In genomic region chr6:82227770-82228169, GRCh38 we compare ENCODE assay signal across 14 cellular contexts. TPM values are rescaled to one million over a fixed set of nuclear protein-coding genes. Genes with fewer than 3 reads are reported as not detected.
A peak's percentile ranks its signal among the peaks of the same experiment; 100 is the strongest.
DNase-seq lines count a peak whose midpoint lies in the region; ATAC-seq and TF ChIP-seq lines count a peak whose summit lies in the region.
"Had no signal": no experiment of that assay in that cellular context is flagged by ENCODE, and none has a peak within 500 bp of the region (broad histone marks: within the 10 kb centered on the region; RNA-seq: fewer than 3 reads in every experiment).

No MANE protein-coding gene starts in this region.

- no peaks in the 10 kb centered on the region for H3K9me3 ChIP-seq in OCI-LY7 (ENCODE audit: low read length)
- H3K9me3 ChIP-seq: gastrocnemius medialis had no signal

- H3K36me3 ChIP-seq in OCI-LY7 (ENCODE audit: insufficient read depth, low read length), result peaks cover 81% of the 10 kb centered on the region

- H3K4me3 ChIP-seq in OCI-LY7 (ENCODE audit: low read depth, low read length, poor library complexity, severe bottlenecking), result peak overlapping the region; percentile 8
- H3K4me3 ChIP-seq: gastrocnemius medialis had no signal

- no peaks in the 10 kb centered on the region for H3K79me2 ChIP-seq in OCI-LY7 (ENCODE audit: insufficient read depth, low read depth, low read length)

- H3K9me2 ChIP-seq in OCI-LY7 (ENCODE audit: insufficient read depth, low read length), result no peaks in the 10 kb centered on the region

- H3K27ac ChIP-seq in OCI-LY7 (ENCODE audit: low read depth, low read length, poor library complexity, severe bottlenecking) (peak overlapping the region; percentile 63), foreskin keratinocyte (no peak overlapping the region)
- H3K27ac ChIP-seq: gastrocnemius medialis had no signal

- DNase-seq in OCI-LY7 (ENCODE audit: low spot score) (peak; percentile 59), foreskin keratinocyte (no peak), SHP77 treated with DMSO at 0.1 percent for 48 hours (lab: John Stamatoyannopoulos, UW) (no peak), NCI-H2029 treated with DMSO at 0.1 percent for 48 hours (lab: John Stamatoyannopoulos, UW) (no peak)
- DNase-seq in stimulated activated CD4-positive, alpha-beta T cell treated with anti-CD3 and anti-CD28 coated beads, Interleukin-15, amount 100 ng/mL, for 24 hours, result no peak
- DNase-seq: activated CD8-positive, alpha-beta memory T cell treated with anti-CD3 and anti-CD28 coated beads for 24 hours; gastrocnemius medialis; H9; midbrain; NCI-H1105 treated with DMSO at 0.1 percent for 48 hours had no signal

- ATAC-seq in GM18502 (IDR thresholded peaks at IDR 0.05; ENCODE audit: poor library complexity, unreplicated experiment) (peak; percentile 99), GM19467 (IDR thresholded peaks at IDR 0.05; ENCODE audit: unreplicated experiment) (peak; percentile 92), HG03045 (IDR thresholded peaks at IDR 0.05; ENCODE audit: unreplicated experiment) (peak; percentile 81), foreskin keratinocyte (no peak)
- ATAC-seq: gastrocnemius medialis; stimulated activated effector memory CD8-positive, alpha-beta T cell treated with anti-CD3 and anti-CD28 coated beads, Interleukin-12 subunit alpha, Interleukin-12 subunit beta, amount 100 ng/mL, for 72 hours had no signal

- H3K4me2 ChIP-seq in OCI-LY7 (ENCODE audit: low read length), result peak overlapping the region; percentile 51

- intact Hi-C loops in OCI-LY7 (cut with micrococcal nuclease; ENCODE audit: unreplicated experiment), result no loop called here

- H3K27me3 ChIP-seq in foreskin keratinocyte, result no peaks in the 10 kb centered on the region
- H3K27me3 ChIP-seq: gastrocnemius medialis had no signal

- peaks cover 20% of the 10 kb centered on the region for H3K4me1 ChIP-seq in OCI-LY7 (ENCODE audit: insufficient read depth, low read length, poor library complexity, severe bottlenecking)
- no peaks in the 10 kb centered on the region for H3K4me1 ChIP-seq in foreskin keratinocyte
- H3K4me1 ChIP-seq: gastrocnemius medialis had no signal

- H2AFZ ChIP-seq in OCI-LY7 (ENCODE audit: low read length), result no peak overlapping the region

- no peaks in the 10 kb centered on the region for H4K20me1 ChIP-seq in OCI-LY7 (ENCODE audit: insufficient read depth, low read length)

- CTCF ChIA-PET in OCI-LY7 (lab: Charles Lee; ENCODE audit: unreplicated experiment), result no interaction called here

- POLR2A ChIA-PET in OCI-LY7 (lab: Charles Lee), result interaction anchor here (0.6 to 1.3 kb wide), 6 partner anchors 9 to 529 kb away, joined by 3 to 6 read pairs (median 4); no protein-coding TSS in a partner anchor

- TSS peak; percentile 45 for BruUV-seq in OCI-LY7 (replicated peaks; lab: Mats Ljungman, UMichigan)

- TF ChIP-seq CTCF in OCI-LY7 (conservative IDR thresholded peaks at IDR 0.05; ENCODE audit: low read length), result no peak
- no peak for TF ChIP-seq CTCF in foreskin keratinocyte (conservative IDR thresholded peaks at IDR 0.05)

RNA-seq across cellular contexts. Expression of gene IBTK, which starts 19.8 kb away (rescaled TPM):
- 16.6 and 18.6 TPM in 2 replicates for total RNA-seq in OCI-LY7 (2014; rRNA removed; shearing (Covaris generic))
- total RNA-seq in OCI-LY7 (2022) (31.0 and 33.8 TPM in 2 replicates), foreskin keratinocyte (29.5 and 32.1 TPM in 2 replicates)
- polyA plus RNA-seq in foreskin keratinocyte, result 14.0 and 14.4 TPM in 2 replicates
